26 cellular contexts compared by ENCODE assay signal in the genomic region with DNA sequence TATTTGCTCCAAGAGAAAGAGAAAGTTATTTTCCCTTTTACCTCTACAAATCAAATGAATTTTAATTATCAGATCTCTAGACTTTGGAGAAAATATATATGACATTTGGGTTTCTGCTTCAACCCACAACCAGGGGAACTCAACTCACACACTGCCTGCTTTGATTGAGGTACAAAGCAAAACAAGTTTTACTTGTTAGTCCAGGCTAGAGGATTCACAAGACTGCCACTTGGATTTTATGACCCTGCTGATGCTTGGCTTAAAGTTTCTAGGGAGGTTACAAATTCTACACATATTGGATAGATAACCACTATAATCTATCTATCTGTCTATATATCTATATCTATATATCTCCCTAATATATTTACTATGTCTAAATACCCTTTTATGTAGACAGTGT.
"Had no signal": no experiment of that assay in that cellular context is flagged by ENCODE, and none has a peak within 500 bp of the region (broad histone marks: within the 10 kb centered on the region; RNA-seq: fewer than 3 reads in every experiment).

No MANE protein-coding gene starts in this region.

- H3K36me3 ChIP-seq: colonic mucosa, esophagus muscularis mucosa, ovary, sigmoid colon, stomach, thyroid gland had no signal

- H3K4me3 ChIP-seq: colonic mucosa, esophagus muscularis mucosa, lung, ovary, psoas muscle, sigmoid colon, stomach, thyroid gland had no signal

- H3K4me1 ChIP-seq: colonic mucosa, esophagus muscularis mucosa, foreskin keratinocyte, psoas muscle, sigmoid colon, stomach, thyroid gland had no signal

- H3K27me3 Mint-ChIP-seq: dendritic cell treated with granulocyte-macrophage colony-stimulating factor and Interleukin-4, amounts not matched to agents 40 ng/mL and 50 ng/mL, for 4 days; naive thymus-derived CD4-positive, alpha-beta T cell; type B pancreatic cell had no signal

- H3K9me3 Mint-ChIP-seq: type B pancreatic cell had no signal

- H3K4me1 Mint-ChIP-seq: stimulated activated effector memory CD8-positive, alpha-beta T cell treated with anti-CD3 and anti-CD28 coated beads, Interleukin-12 subunit alpha, Interleukin-12 subunit beta, amount 100 ng/mL, for 72 hours had no signal

- H3K27me3 ChIP-seq: colonic mucosa, esophagus muscularis mucosa, foreskin keratinocyte, ovary, sigmoid colon, stomach, thyroid gland had no signal

- H3K4me3 Mint-ChIP-seq: dendritic cell treated with granulocyte-macrophage colony-stimulating factor and Interleukin-4, amounts not matched to agents 40 ng/mL and 50 ng/mL, for 4 days; endodermal cell; naive thymus-derived CD4-positive, alpha-beta T cell; nephron; stimulated activated effector memory CD8-positive, alpha-beta T cell treated with anti-CD3 and anti-CD28 coated beads, Interleukin-12 subunit alpha, Interleukin-12 subunit beta, amount 100 ng/mL, for 72 hours; type B pancreatic cell had no signal

- H3K27ac Mint-ChIP-seq: dendritic cell treated with granulocyte-macrophage colony-stimulating factor and Interleukin-4, amounts not matched to agents 40 ng/mL and 50 ng/mL, for 4 days; endodermal cell; naive thymus-derived CD4-positive, alpha-beta T cell; stimulated activated effector memory CD8-positive, alpha-beta T cell treated with anti-CD3 and anti-CD28 coated beads, Interleukin-12 subunit alpha, Interleukin-12 subunit beta, amount 100 ng/mL, for 72 hours; type B pancreatic cell had no signal

- ATAC-seq: foreskin keratinocyte; left lobe of liver; naive thymus-derived CD4-positive, alpha-beta T cell; psoas muscle; right cardiac atrium; stimulated activated effector memory CD8-positive, alpha-beta T cell treated with anti-CD3 and anti-CD28 coated beads, Interleukin-12 subunit alpha, Interleukin-12 subunit beta, amount 100 ng/mL, for 72 hours had no signal

- H3K27ac ChIP-seq: colonic mucosa, esophagus muscularis mucosa, foreskin keratinocyte, ovary, psoas muscle, sigmoid colon, stomach, thyroid gland had no signal

- DNase-seq: colonic mucosa; effector CD8-positive, alpha-beta T cell; endodermal cell; foreskin keratinocyte; glutamatergic neuron; mesenchymal stem cell; midbrain; naive thymus-derived CD4-positive, alpha-beta T cell; nucleus accumbens; ovary; posterior cingulate gyrus; psoas muscle; right cardiac atrium; sigmoid colon; stimulated activated CD4-positive, alpha-beta T cell treated with anti-CD3 and anti-CD28 coated beads, Interleukin-2, amount 100 ng/mL, for 24 hours; stimulated activated CD4-positive, alpha-beta T cell treated with anti-CD3 and anti-CD28 coated beads, Interleukin-4, amount 100 ng/mL, for 24 hours; stimulated activated naive CD4-positive, alpha-beta T cell treated with Interleukin-2 at 50 U/mL for 16 hours; stomach; thyroid gland had no signal

- H3K9me3 ChIP-seq: colonic mucosa, esophagus muscularis mucosa, ovary, psoas muscle, sigmoid colon, thyroid gland had no signal

- H3K36me3 Mint-ChIP-seq: naive thymus-derived CD4-positive, alpha-beta T cell; stimulated activated effector memory CD8-positive, alpha-beta T cell treated with anti-CD3 and anti-CD28 coated beads, Interleukin-12 subunit alpha, Interleukin-12 subunit beta, amount 100 ng/mL, for 72 hours; type B pancreatic cell had no signal
